16 cellular contexts compared by ENCODE assay signal in genomic region chr3:107973152-107973551, GRCh38.
"Had no signal": no experiment of that assay in that cellular context is flagged by ENCODE, and none has a peak within 500 bp of the region (broad histone marks: within the 10 kb centered on the region; RNA-seq: fewer than 3 reads in every experiment).

No MANE protein-coding gene starts in this region.

- H3K36me3 ChIP-seq: neutrophil, right atrium auricular region, stomach, uterus, WERI-Rb-1 had no signal

- H3K4me3 Mint-ChIP-seq: activated CD4-positive, alpha-beta T cell treated with anti-CD3 and anti-CD28 coated beads for 36 hours; activated CD8-positive, alpha-beta T cell treated with anti-CD3 and anti-CD28 coated beads for 36 hours; activated naive CD4-positive, alpha-beta T cell treated with anti-CD3 and anti-CD28 coated beads for 36 hours; effector memory CD8-positive, alpha-beta T cell; naive thymus-derived CD4-positive, alpha-beta T cell had no signal

- H3K27ac Mint-ChIP-seq: activated CD4-positive, alpha-beta T cell treated with anti-CD3 and anti-CD28 coated beads for 36 hours; activated CD8-positive, alpha-beta T cell treated with anti-CD3 and anti-CD28 coated beads for 36 hours; activated naive CD4-positive, alpha-beta T cell treated with anti-CD3 and anti-CD28 coated beads for 36 hours; naive thymus-derived CD4-positive, alpha-beta T cell had no signal

- H3K36me3 Mint-ChIP-seq: naive thymus-derived CD4-positive, alpha-beta T cell had no signal

- ATAC-seq: activated CD4-positive, alpha-beta T cell treated with anti-CD3 and anti-CD28 coated beads for 36 hours; activated CD8-positive, alpha-beta T cell treated with anti-CD3 and anti-CD28 coated beads for 36 hours; effector memory CD8-positive, alpha-beta T cell; left colon; naive thymus-derived CD4-positive, alpha-beta T cell had no signal

- H3K27me3 Mint-ChIP-seq: activated CD4-positive, alpha-beta T cell treated with anti-CD3 and anti-CD28 coated beads for 36 hours; activated CD8-positive, alpha-beta T cell treated with anti-CD3 and anti-CD28 coated beads for 36 hours; effector memory CD8-positive, alpha-beta T cell had no signal

- H3K4me1 ChIP-seq: uterus had no signal

- H3K4me3 ChIP-seq: coronary artery, right atrium auricular region, stomach, uterus had no signal

- H3K9me3 Mint-ChIP-seq: activated CD8-positive, alpha-beta T cell treated with anti-CD3 and anti-CD28 coated beads for 36 hours; activated naive CD4-positive, alpha-beta T cell treated with anti-CD3 and anti-CD28 coated beads for 36 hours; effector memory CD8-positive, alpha-beta T cell; naive thymus-derived CD4-positive, alpha-beta T cell had no signal

- H3K9me3 ChIP-seq: neutrophil, right atrium auricular region, stomach, uterus had no signal

- H3K27me3 ChIP-seq: right atrium auricular region, stomach, uterus had no signal

- H3K27ac ChIP-seq: coronary artery, neutrophil, right atrium auricular region, stomach, uterus, WERI-Rb-1 had no signal

- DNase-seq: activated CD4-positive, alpha-beta T cell treated with anti-CD3 and anti-CD28 coated beads for 36 hours; activated CD8-positive, alpha-beta memory T cell treated with anti-CD3 and anti-CD28 coated beads, Interleukin-2, amount 50 U/mL, for 4 hours; activated CD8-positive, alpha-beta T cell treated with anti-CD3 and anti-CD28 coated beads for 36 hours; activated naive CD4-positive, alpha-beta T cell treated with anti-CD3 and anti-CD28 coated beads for 36 hours; effector memory CD8-positive, alpha-beta T cell; glutamatergic neuron; left colon; naive thymus-derived CD4-positive, alpha-beta T cell; posterior cingulate gyrus; small intestine; stomach; uterus; WERI-Rb-1 had no signal
